ENCODE assay signal across 9 cellular contexts in genomic region chrX:16836371-16836770, GRCh38. TPM values are rescaled to one million over a fixed set of nuclear protein-coding genes. Genes with fewer than 3 reads are reported as not detected.
DNase-seq lines count a peak whose midpoint lies in the region; ATAC-seq, FAIRE-seq and TF ChIP-seq lines count a peak whose summit lies in the region.
"Had no signal": no experiment of that assay in that cellular context is flagged by ENCODE, and none has a peak within 500 bp of the region (broad histone marks: within the 10 kb centered on the region; RNA-seq: fewer than 3 reads in every experiment).

No MANE protein-coding gene starts in this region.

- H3K79me1 ChIP-seq in H1 (ENCODE audit: low read depth, low read length): no peaks in the 10 kb centered on the region; the same call in 1 of the 2 replicates

- H3K9ac ChIP-seq in H1 (replicated peaks in 1 of 4; ENCODE audit: extremely low read depth in 1 of 4, low read depth in 3 of 4, low read length in 3 of 4): no peak overlapping the region

- H4K20me1 ChIP-seq in H1 (replicated peaks in 1 of 2; ENCODE audit: control insufficient read depth in 1 of 2, insufficient read depth in 2 of 2, low read length in 2 of 2): no peaks in the 10 kb centered on the region

- DNase-seq in DMS53 (lab: John Stamatoyannopoulos, UW) (peak; percentile 31), DMS53 treated with DMSO at 0.1 percent for 48 hours (lab: John Stamatoyannopoulos, UW; ENCODE audit: unreplicated experiment) (no peak), NB4 (ENCODE audit: low read depth) (peak; percentile 19), H1 (ENCODE audit: low read depth in 1 of 2, low spot score in 2 of 2) (peak in 1 of 2 experiments; percentile 53), prostate gland (ENCODE audit: low spot score) (no peak), NCI-H748 treated with DMSO at 0.1 percent for 48 hours (lab: John Stamatoyannopoulos, UW) (no peak), NCI-H146 (lab: John Stamatoyannopoulos, UW) (no peak)

- no peak overlapping the region for H2BK5ac ChIP-seq in H1 (ENCODE audit: low read depth, low read length)

- TF ChIP-seq POLR2A in NB4 (IDR thresholded peaks at IDR 0.05; ENCODE audit: extremely low read depth, insufficient read length) (no peak), H1 (IDR thresholded peaks at IDR 0.05; ENCODE audit: control extremely low read depth in 1 of 2, low read depth in 2 of 2, low read length in 2 of 2) (no peak), prostate gland (IDR thresholded peaks at IDR 0.05) (no peak)

- H2AFZ ChIP-seq in H1 (ENCODE audit: low read length): no peak overlapping the region

- H2BK12ac ChIP-seq in H1 (ENCODE audit: low read depth, low read length): no peak overlapping the region

- ATAC-seq in GM18517 (IDR thresholded peaks at IDR 0.05; ENCODE audit: unreplicated experiment): no peak

- H4K5ac ChIP-seq in H1 (ENCODE audit: insufficient read length, low read depth, low read length): no peak overlapping the region

- CTCF ChIA-PET in H1 (lab: Charles Lee; ENCODE audit: partially characterized antibody): interaction anchor here (1.2 to 1.3 kb wide), 2 partner anchors 47 to 92 kb away, joined by 3 read pairs; no protein-coding TSS in a partner anchor

- no peak overlapping the region for H2BK120ac ChIP-seq in H1 (replicated peaks; ENCODE audit: low read depth, low read length)

- no peak overlapping the region for H3K56ac ChIP-seq in H1 (replicated peaks; ENCODE audit: insufficient read length, low read depth, low read length)

- H3K4me1 ChIP-seq in H1 (replicated peaks in 1 of 4; ENCODE audit: control insufficient read depth in 3 of 4, insufficient read depth in 4 of 4, low read length in 3 of 4) (peaks cover 0 to 6% (median 3%) of the 10 kb centered on the region in 4 experiments; a peak in 3 of 7 replicates), prostate gland (replicated peaks) (no peaks in the 10 kb centered on the region)

- H3K4me2 ChIP-seq in H1 (ENCODE audit: insufficient read depth in 1 of 2, low read depth in 2 of 2, low read length in 2 of 2): no peak overlapping the region

- no peak overlapping the region for H3K14ac ChIP-seq in H1 (ENCODE audit: insufficient read length)

- H2BK15ac ChIP-seq in H1 (ENCODE audit: low read length): no peak overlapping the region

- no peaks in the 10 kb centered on the region for H3K79me2 ChIP-seq in H1 (ENCODE audit: control insufficient read depth in 1 of 2, insufficient read depth in 2 of 2, low read length in 2 of 2)

- H4K8ac ChIP-seq in H1 (ENCODE audit: extremely low read depth, insufficient read depth, low read length): no peak overlapping the region

- intact Hi-C loops in prostate gland (cut with DNase I): loop anchor here (5.0 kb wide), 1 partner anchor 46 kb away; no protein-coding TSS in a partner anchor

- no peak overlapping the region for H4K91ac ChIP-seq in H1 (replicated peaks; ENCODE audit: insufficient read length, low read length)

- TF ChIP-seq RAD21 in H1 (IDR thresholded peaks at IDR 0.05 in 1 of 2, conservative IDR thresholded peaks at IDR 0.05 in 1 of 2; ENCODE audit: low read depth in 2 of 2, low read length in 2 of 2): peak; percentile 14 to 30; a peak in 2 of 4 replicates

- H3K4me3 ChIP-seq in NB4 (ENCODE audit: low read depth, low read length): no peak overlapping the region
- no peak overlapping the region for H3K4me3 ChIP-seq in H1 (ENCODE audit: extremely low read depth in 1 of 4, insufficient read depth in 2 of 4, low read depth in 3 of 4, low read length in 4 of 4)
- H3K4me3 ChIP-seq in prostate gland: no peak overlapping the region
- H3K4me3 ChIP-seq: skin epidermis had no signal

- no peak overlapping the region for H3K27ac ChIP-seq in H1 (ENCODE audit: low read depth, low read length)
- no peak overlapping the region for H3K27ac ChIP-seq in prostate gland
- H3K27ac ChIP-seq: skin epidermis had no signal

- H3K23me2 ChIP-seq in H1 (ENCODE audit: low read depth, low read length): no peaks in the 10 kb centered on the region

- no peak overlapping the region for H2BK20ac ChIP-seq in H1 (ENCODE audit: low read length)

- H3K18ac ChIP-seq in H1 (ENCODE audit: extremely low read depth, low read length): no peak overlapping the region

- WGBS in H1 (ENCODE audit: extremely low coverage in 1 of 2, insufficient coverage in 1 of 2, insufficient read length in 1 of 2, insufficient replicate concordance in 2 of 2, low coverage in 1 of 2, low lambda C conversion rate in 2 of 2, missing lambda C conversion rate in 1 of 2), 2 experiments: 93% methylated on average over 8 of the region's 9 CpGs; no CpG with 5 or more reads in 1 of the 2 experiments
- 81% methylated on average over 5 of the region's 9 CpGs for WGBS in prostate gland

- no peaks in the 10 kb centered on the region for H3K27me3 ChIP-seq in H1 (replicated peaks in 1 of 4; ENCODE audit: control insufficient read depth in 3 of 4, extremely low read depth in 1 of 4, insufficient read depth in 3 of 4, low read length in 3 of 4)
- H3K27me3 ChIP-seq in prostate gland (replicated peaks; ENCODE audit: insufficient read depth): no peaks in the 10 kb centered on the region

- no peak for TF ChIP-seq EP300 in H1 (IDR thresholded peaks at IDR 0.05; ENCODE audit: borderline replicate concordance in 1 of 2, low read depth in 2 of 2, low read length in 2 of 2)

- peaks cover 7 to 65% (median 26%) of the 10 kb centered on the region in 4 experiments for H3K36me3 ChIP-seq in H1 (ENCODE audit: control insufficient read depth in 2 of 4, insufficient read depth in 4 of 4, low read length in 3 of 4)
- no peaks in the 10 kb centered on the region for H3K36me3 ChIP-seq in prostate gland

- TF ChIP-seq CTCF in NB4 (IDR thresholded peaks at IDR 0.05; ENCODE audit: low read depth, low read length) (peak; percentile 19), H1 (IDR thresholded peaks at IDR 0.05; ENCODE audit: control extremely low read depth in 1 of 3, insufficient read depth in 1 of 3, low read depth in 1 of 3, low read length in 3 of 3) (peak; percentile 66 to 87 (median 84)), prostate gland (IDR thresholded peaks at IDR 0.05) (peak in 3 of 4 experiments; percentile 25 to 48 (median 36))

- H3K9me3 ChIP-seq in H1 (ENCODE audit: insufficient read depth in 2 of 2, low read depth in 1 of 2, low read length in 1 of 2) (no peaks in the 10 kb centered on the region), prostate gland (no peaks in the 10 kb centered on the region)

- no peak overlapping the region for H2AK5ac ChIP-seq in H1 (ENCODE audit: low read depth, low read length)

- no peak for FAIRE-seq in H1 (lab: Jason Lieb, UNC)

- POLR2A ChIA-PET in H1 (lab: Charles Lee; ENCODE audit: partially characterized antibody): interaction anchor here (1.3 kb wide), 1 partner anchor 24 kb away, joined by 3 read pairs; no protein-coding TSS in a partner anchor

- no peak overlapping the region for H3K23ac ChIP-seq in H1 (ENCODE audit: insufficient read length)

- H3K4ac ChIP-seq in H1 (replicated peaks; ENCODE audit: insufficient read length, low read depth, low read length): no peak overlapping the region

TF ChIP-seq in H1, 55 proteins besides CTCF, POLR2A, EP300 and RAD21:
- TF ChIP-seq NRF1 (IDR thresholded peaks at IDR 0.05; ENCODE audit: low read depth, low read length) (no peak), POLR2AphosphoS5 (IDR thresholded peaks at IDR 0.05; ENCODE audit: low read depth, low read length) (peak; percentile 50; the same call in 1 of the 2 replicates)

RNA-seq across cellular contexts. Expression of gene RBBP7, which starts 33.8 kb away (rescaled TPM):
- total RNA-seq in H1 (2021; fragmentation: NEBNext Ultra II Directional; extraction: Animal tissue kit (Norgen Biotek cat#: 25700)): 124 and 138 TPM in 2 replicates
- 77.8 and 107 TPM in 2 replicates for polyA plus RNA-seq in H1 (2011; rRNA removed)
- 124 TPM for polyA plus RNA-seq in H1 (2011; cell fraction: cytosol; rRNA removed)
- polyA plus RNA-seq in H1 (2011; cell fraction: nucleus; rRNA removed): 70.7 TPM
- 118 to 129 TPM (median 124 TPM) in 4 replicates for polyA plus RNA-seq in H1 (2012, experiment 1 of 2)
- 16.0 TPM for polyA plus RNA-seq in H1 (2012, experiment 2 of 2)
- 122 TPM for polyA plus RNA-seq in H1 (2013, experiment 1 of 2)
- polyA plus RNA-seq in H1 (2013, experiment 2 of 2): 120 TPM
- polyA minus RNA-seq in H1 (2011; rRNA and poly(A)+ RNA removed): 138 and 155 TPM in 2 replicates
- 63.1 TPM for polyA minus RNA-seq in H1 (2011; cell fraction: cytosol; rRNA and poly(A)+ RNA removed)
- 61.8 TPM for polyA minus RNA-seq in H1 (2011; cell fraction: nucleus; rRNA and poly(A)+ RNA removed)
- total RNA-seq in prostate gland: 100 to 1,000 TPM in 1 of 2 donors, 10 to 100 TPM in 1; 88.0 to 256 TPM

RNA-seq across cellular contexts. Expression of gene TXLNG, which starts 50.1 kb away (rescaled TPM):
- 42.6 and 42.9 TPM in 2 replicates for total RNA-seq in H1 (2021; fragmentation: NEBNext Ultra II Directional; extraction: Animal tissue kit (Norgen Biotek cat#: 25700))
- 19.9 and 32.9 TPM in 2 replicates for polyA plus RNA-seq in H1 (2011; rRNA removed)
- polyA plus RNA-seq in H1 (2011; cell fraction: cytosol; rRNA removed): 33.0 TPM
- 14.8 TPM for polyA plus RNA-seq in H1 (2011; cell fraction: nucleus; rRNA removed)
- polyA plus RNA-seq in H1 (2012, experiment 1 of 2): 19.6 to 35.8 TPM (median 23.1 TPM) in 4 replicates
- 2.7 TPM for polyA plus RNA-seq in H1 (2012, experiment 2 of 2)
- 36.3 TPM for polyA plus RNA-seq in H1 (2013, experiment 1 of 2)
- 36.9 TPM for polyA plus RNA-seq in H1 (2013, experiment 2 of 2)
- polyA minus RNA-seq in H1 (2011; rRNA and poly(A)+ RNA removed): 19.9 and 20.3 TPM in 2 replicates
- 14.1 TPM for polyA minus RNA-seq in H1 (2011; cell fraction: cytosol; rRNA and poly(A)+ RNA removed)
- polyA minus RNA-seq in H1 (2011; cell fraction: nucleus; rRNA and poly(A)+ RNA removed): 22.4 TPM
- 10 to 100 TPM in 1 of 2 donors, 1 to 10 TPM in 1; 8.6 to 12.8 TPM for total RNA-seq in prostate gland

Comparison
In these comparisons a context has a peak if more than half of its experiments do, and no peak if none do; other contexts are left out.
1. DNase-seq: peak in DMS53 (single experiment) and NB4 (single experiment); none in DMS53 treated with DMSO at 0.1 percent for 48 hours (single experiment), prostate gland (single experiment), NCI-H748 treated with DMSO at 0.1 percent for 48 hours (single experiment) and NCI-H146 (single experiment).
2. CTCF ChIP-seq: peak in every context shown above with its lines; median percentile 84 in H1; 36 in prostate gland; 19 in NB4.